Comparison of ENCODE assay signal across 35 cellular contexts in the genomic region with DNA sequence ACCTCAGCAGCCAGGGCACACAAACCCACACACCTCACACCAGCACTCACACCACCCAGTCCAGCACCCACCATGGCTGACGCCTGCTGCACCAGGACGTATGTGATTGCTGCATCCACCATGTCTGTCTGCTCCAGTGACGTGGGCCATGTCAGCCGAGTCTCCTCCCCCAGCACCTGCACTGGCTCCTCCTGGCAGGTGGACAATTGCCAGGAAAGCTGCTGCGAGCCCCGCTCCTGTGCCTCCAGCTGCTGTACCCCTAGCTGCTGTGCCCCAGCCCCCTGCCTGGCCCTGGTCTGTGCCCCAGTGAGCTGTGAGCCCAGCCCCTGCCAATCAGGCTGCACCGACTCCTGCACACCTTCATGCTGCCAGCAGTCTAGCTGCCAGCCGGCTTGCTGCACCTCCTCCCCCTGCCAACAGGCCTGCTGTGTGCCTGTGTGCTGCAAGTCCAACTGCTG. TPM values are rescaled to one million over a fixed set of nuclear protein-coding genes. Genes with fewer than 3 reads are reported as not detected.
"Had no signal": no experiment of that assay in that cellular context is flagged by ENCODE, and none has a peak within 500 bp of the region (broad histone marks: within the 10 kb centered on the region; RNA-seq: fewer than 3 reads in every experiment).

A gene with protein sequence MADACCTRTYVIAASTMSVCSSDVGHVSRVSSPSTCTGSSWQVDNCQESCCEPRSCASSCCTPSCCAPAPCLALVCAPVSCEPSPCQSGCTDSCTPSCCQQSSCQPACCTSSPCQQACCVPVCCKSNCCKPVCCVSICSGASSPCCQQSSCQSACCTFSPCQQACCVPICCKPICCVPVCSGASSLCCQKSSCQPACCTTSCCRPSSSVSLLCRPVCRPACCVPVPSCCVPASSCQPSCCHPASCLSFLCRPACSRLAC (plus strand): TSS at position 51 of the 458 bp plus-strand sequence. CDS start 22 bp downstream, at position 73.

- H3K27ac ChIP-seq: adrenal gland, ascending aorta, cardiac muscle cell, coronary artery, dorsolateral prefrontal cortex, neutrophil, ovary, prostate gland, upper lobe of left lung had no signal

- ATAC-seq: esophagus mucosa; left colon; naive thymus-derived CD8-positive, alpha-beta T cell; sciatic nerve; stimulated activated memory B cell treated with anti-CD40 and anti-IgM and Interleukin-4, amounts not matched to agents 10 μg/mL and 1 μg/mL and 100 μg/mL, for 72 hours; stimulated activated naive CD8-positive, alpha-beta T cell treated with anti-CD3 and anti-CD28 coated beads, Interleukin-15, amount 100 ng/mL, for 72 hours had no signal

- DNase-seq: activated CD4-positive, alpha-beta T cell treated with anti-CD3 and anti-CD28 coated beads for 48 hours; activated CD4-positive, alpha-beta T cell treated with anti-CD3 and anti-CD28 coated beads, Interleukin-2, amount 50 U/mL, for 48 hours; activated CD8-positive, alpha-beta memory T cell treated with anti-CD3 and anti-CD28 coated beads for 24 hours; activated effector memory CD4-positive, alpha-beta T cell treated with Interleukin-2 at 50 U/mL for 16 hours; activated naive CD4-positive, alpha-beta T cell treated with anti-CD3 and anti-CD28 coated beads for 36 hours; activated naive CD8-positive, alpha-beta T cell treated with anti-CD3 and anti-CD28 coated beads for 36 hours; adrenal gland; cerebellar nuclear complex; dorsolateral prefrontal cortex; effector memory CD4-positive, alpha-beta T cell; foreskin fibroblast; head of caudate nucleus; hippocampal formation; left colon; naive thymus-derived CD8-positive, alpha-beta T cell; ovary; retina; small intestine; stimulated activated CD4-positive, alpha-beta T cell treated with anti-CD3 and anti-CD28 coated beads, Interleukin-4, amount 100 ng/mL, for 24 hours; stimulated activated naive CD8-positive, alpha-beta T cell treated with anti-CD3 and anti-CD28 coated beads, Interleukin-15, amount 100 ng/mL, for 72 hours; substantia nigra had no signal

- H3K9me3 ChIP-seq: adrenal gland, ascending aorta, neutrophil, ovary, prostate gland had no signal

- H3K4me3 ChIP-seq: adrenal gland, ascending aorta, cardiac muscle cell, coronary artery, dorsolateral prefrontal cortex, ovary, prostate gland, upper lobe of left lung had no signal

- H3K4me1 ChIP-seq: adrenal gland, ascending aorta, prostate gland, upper lobe of left lung had no signal

- H3K27ac Mint-ChIP-seq: activated naive CD4-positive, alpha-beta T cell treated with anti-CD3 and anti-CD28 coated beads for 36 hours; activated naive CD8-positive, alpha-beta T cell treated with anti-CD3 and anti-CD28 coated beads for 36 hours; brain; stimulated activated memory B cell treated with anti-CD40 and anti-IgM and Interleukin-4, amounts not matched to agents 10 μg/mL and 1 μg/mL and 100 μg/mL, for 72 hours had no signal

- H3K27me3 Mint-ChIP-seq: activated naive CD8-positive, alpha-beta T cell treated with anti-CD3 and anti-CD28 coated beads for 36 hours; brain; naive thymus-derived CD8-positive, alpha-beta T cell; stimulated activated naive CD8-positive, alpha-beta T cell treated with anti-CD3 and anti-CD28 coated beads, Interleukin-15, amount 100 ng/mL, for 72 hours had no signal

- H3K36me3 ChIP-seq: adrenal gland, ascending aorta, cardiac muscle cell, neutrophil, ovary, prostate gland, upper lobe of left lung had no signal

- H3K36me3 Mint-ChIP-seq: brain had no signal

- H3K4me3 Mint-ChIP-seq: activated naive CD4-positive, alpha-beta T cell treated with anti-CD3 and anti-CD28 coated beads for 36 hours; activated naive CD8-positive, alpha-beta T cell treated with anti-CD3 and anti-CD28 coated beads for 36 hours; brain; stimulated activated memory B cell treated with anti-CD40 and anti-IgM and Interleukin-4, amounts not matched to agents 10 μg/mL and 1 μg/mL and 100 μg/mL, for 72 hours; stimulated activated naive CD8-positive, alpha-beta T cell treated with anti-CD3 and anti-CD28 coated beads, Interleukin-15, amount 100 ng/mL, for 72 hours had no signal

- H3K27me3 ChIP-seq: adrenal gland, ascending aorta, cardiac muscle cell, neutrophil, ovary had no signal

- H3K4me1 Mint-ChIP-seq: brain; stimulated activated memory B cell treated with anti-CD40 and anti-IgM and Interleukin-4, amounts not matched to agents 10 μg/mL and 1 μg/mL and 100 μg/mL, for 72 hours had no signal

RNA-seq across cellular contexts. Expression of the gene that starts here (rescaled TPM):
- total RNA-seq: activated naive CD4-positive, alpha-beta T cell treated with anti-CD3 and anti-CD28 coated beads for 36 hours; activated naive CD8-positive, alpha-beta T cell treated with anti-CD3 and anti-CD28 coated beads for 36 hours; adrenal gland; ascending aorta; cardiac muscle cell; dorsolateral prefrontal cortex; esophagus mucosa; left colon; liver; naive thymus-derived CD8-positive, alpha-beta T cell; ovary; prostate gland; sciatic nerve; T-helper 2 cell treated with Interferon-gamma antibody and Interleukin-4, amounts not matched to agents 100 ng/mL and 5 ng/mL, for 36 hours; upper lobe of left lung had no signal
- polyA plus RNA-seq: adrenal gland; cardiac muscle cell; keratinocyte; liver; naive thymus-derived CD8-positive, alpha-beta T cell; ovary; small intestine; thymus had no signal
